ENCODE assay signal across 8 cellular contexts in genomic region chr9:95852059-95853032, GRCh38. TPM values are rescaled to one million over a fixed set of nuclear protein-coding genes. Genes with fewer than 3 reads are reported as not detected.
A peak's percentile ranks its signal among the peaks of the same experiment; 100 is the strongest.
DNase-seq lines count a peak whose midpoint lies in the region; ATAC-seq and TF ChIP-seq lines count a peak whose summit lies in the region.

No MANE protein-coding gene starts in this region.

- no peaks in the 10 kb centered on the region for H3K27me3 ChIP-seq in adipocyte (replicated peaks; ENCODE audit: control insufficient read depth, insufficient read depth, low read length)
- no peaks in the 10 kb centered on the region for H3K27me3 ChIP-seq in lower lobe of right lung (ENCODE audit: low read depth)
- H3K27me3 ChIP-seq in prostate gland (replicated peaks; ENCODE audit: insufficient read depth), result no peaks in the 10 kb centered on the region

- peaks cover 4% of the 10 kb centered on the region for H3K36me3 Mint-ChIP-seq in WTC11

- no peak for TF ChIP-seq POLR2A in prostate gland (IDR thresholded peaks at IDR 0.05)

- ATAC-seq in GM19438 (IDR thresholded peaks at IDR 0.05; ENCODE audit: low read depth, unreplicated experiment), result peak; percentile 89
- ATAC-seq in HG03354 (IDR thresholded peaks at IDR 0.05; ENCODE audit: poor library complexity, severe bottlenecking, unreplicated experiment), result peak; percentile 98
- no peak for ATAC-seq in omental fat pad (ENCODE audit: low FRiP score)
- no peak for ATAC-seq in lower lobe of right lung
- no peak for ATAC-seq in WTC11

- H3K27ac ChIP-seq in lower lobe of right lung, result no peak overlapping the region
- H3K27ac ChIP-seq in prostate gland, result no peak overlapping the region

- H3K9ac ChIP-seq in adipocyte (ENCODE audit: low read length), result no peak overlapping the region

- POLR2A ChIA-PET in WTC11 (lab: Charles Lee), result no interaction called here

- H3K4me1 ChIP-seq in adipocyte (ENCODE audit: control insufficient read depth, insufficient read depth, low read length), result peaks cover 40% of the 10 kb centered on the region
- H3K4me1 ChIP-seq in lower lobe of right lung, result no peaks in the 10 kb centered on the region
- H3K4me1 ChIP-seq in prostate gland (replicated peaks), result no peaks in the 10 kb centered on the region

- H3K27ac Mint-ChIP-seq in WTC11, result no peak overlapping the region

- no peaks in the 10 kb centered on the region for H3K36me3 ChIP-seq in adipocyte (ENCODE audit: control insufficient read depth, insufficient read depth, low read length, severe bottlenecking)
- no peaks in the 10 kb centered on the region for H3K36me3 ChIP-seq in lower lobe of right lung
- H3K36me3 ChIP-seq in prostate gland, result no peaks in the 10 kb centered on the region

- 64% methylated on average over 7 of the region's 7 CpGs for WGBS in prostate gland

- TF ChIP-seq CTCF in omental fat pad (IDR thresholded peaks at IDR 0.05) (no peak), lower lobe of right lung (IDR thresholded peaks at IDR 0.05) (no peak), WTC11 (IDR thresholded peaks at IDR 0.05) (no peak), prostate gland (IDR thresholded peaks at IDR 0.05) (no peak)

- CTCF ChIA-PET in WTC11 (lab: Charles Lee), result interaction anchor here (1.2 kb wide), 1 partner anchor 116 kb away, joined by 3 read pairs; no protein-coding TSS in a partner anchor

- peaks cover 25% of the 10 kb centered on the region for H3K4me1 Mint-ChIP-seq in WTC11

- intact Hi-C loops in lower lobe of right lung (cut with DNase I), result no loop called here
- intact Hi-C loops in prostate gland (cut with DNase I), result no loop called here

- no peaks in the 10 kb centered on the region for H3K9me3 ChIP-seq in adipocyte (ENCODE audit: control insufficient read depth, low read length)
- no peaks in the 10 kb centered on the region for H3K9me3 ChIP-seq in lower lobe of right lung
- no peaks in the 10 kb centered on the region for H3K9me3 ChIP-seq in prostate gland

- DNase-seq in GM03348 (ENCODE audit: low spot score), result peak; percentile 21
- peak; percentile 39 for DNase-seq in adipocyte (ENCODE audit: low read depth)
- no peak for DNase-seq in omental fat pad (ENCODE audit: low spot score)
- no peak for DNase-seq in lower lobe of right lung
- DNase-seq in WTC11 (ENCODE audit: low spot score), result no peak
- no peak for DNase-seq in prostate gland (ENCODE audit: low spot score)

- no peaks in the 10 kb centered on the region for H3K27me3 Mint-ChIP-seq in WTC11 (ENCODE audit: low read depth)

- no peak overlapping the region for H3K4me3 ChIP-seq in adipocyte (ENCODE audit: low read length)
- H3K4me3 ChIP-seq in lower lobe of right lung, result no peak overlapping the region
- H3K4me3 ChIP-seq in prostate gland, result no peak overlapping the region

- peaks cover 9% of the 10 kb centered on the region for H3K9me3 Mint-ChIP-seq in WTC11

- H3K4me3 Mint-ChIP-seq in WTC11, result no peak overlapping the region

TF ChIP-seq in WTC11, 78 proteins besides CTCF, POLR2A, EP300 and RAD21 (continues in another document):
- TF ChIP-seq IRF1 (CRISPR knock-in tag; IDR thresholded peaks at IDR 0.05), result no peak
- TF ChIP-seq ZNF138 (CRISPR knock-in tag; conservative IDR thresholded peaks at IDR 0.05), result no peak
- TF ChIP-seq JUN (CRISPR knock-in tag; IDR thresholded peaks at IDR 0.05), result no peak
- TF ChIP-seq ZNF263 (CRISPR knock-in tag; IDR thresholded peaks at IDR 0.05; ENCODE audit: low read depth), result no peak
- TF ChIP-seq ZNF532 (CRISPR knock-in tag; IDR thresholded peaks at IDR 0.05; ENCODE audit: borderline replicate concordance), result no peak
- TF ChIP-seq, protein P1, sequence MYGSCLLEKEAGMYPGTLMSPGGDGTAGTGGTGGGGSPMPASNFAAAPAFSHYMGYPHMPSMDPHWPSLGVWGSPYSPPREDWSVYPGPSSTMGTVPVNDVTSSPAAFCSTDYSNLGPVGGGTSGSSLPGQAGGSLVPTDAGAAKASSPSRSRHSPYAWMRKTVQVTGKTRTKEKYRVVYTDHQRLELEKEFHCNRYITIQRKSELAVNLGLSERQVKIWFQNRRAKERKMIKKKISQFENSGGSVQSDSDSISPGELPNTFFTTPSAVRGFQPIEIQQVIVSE (CRISPR knock-in tag; IDR thresholded peaks at IDR 0.05; ENCODE audit: borderline replicate concordance), result no peak
- TF ChIP-seq ZNF121 (CRISPR knock-in tag; IDR thresholded peaks at IDR 0.05), result no peak
- TF ChIP-seq, protein P2, sequence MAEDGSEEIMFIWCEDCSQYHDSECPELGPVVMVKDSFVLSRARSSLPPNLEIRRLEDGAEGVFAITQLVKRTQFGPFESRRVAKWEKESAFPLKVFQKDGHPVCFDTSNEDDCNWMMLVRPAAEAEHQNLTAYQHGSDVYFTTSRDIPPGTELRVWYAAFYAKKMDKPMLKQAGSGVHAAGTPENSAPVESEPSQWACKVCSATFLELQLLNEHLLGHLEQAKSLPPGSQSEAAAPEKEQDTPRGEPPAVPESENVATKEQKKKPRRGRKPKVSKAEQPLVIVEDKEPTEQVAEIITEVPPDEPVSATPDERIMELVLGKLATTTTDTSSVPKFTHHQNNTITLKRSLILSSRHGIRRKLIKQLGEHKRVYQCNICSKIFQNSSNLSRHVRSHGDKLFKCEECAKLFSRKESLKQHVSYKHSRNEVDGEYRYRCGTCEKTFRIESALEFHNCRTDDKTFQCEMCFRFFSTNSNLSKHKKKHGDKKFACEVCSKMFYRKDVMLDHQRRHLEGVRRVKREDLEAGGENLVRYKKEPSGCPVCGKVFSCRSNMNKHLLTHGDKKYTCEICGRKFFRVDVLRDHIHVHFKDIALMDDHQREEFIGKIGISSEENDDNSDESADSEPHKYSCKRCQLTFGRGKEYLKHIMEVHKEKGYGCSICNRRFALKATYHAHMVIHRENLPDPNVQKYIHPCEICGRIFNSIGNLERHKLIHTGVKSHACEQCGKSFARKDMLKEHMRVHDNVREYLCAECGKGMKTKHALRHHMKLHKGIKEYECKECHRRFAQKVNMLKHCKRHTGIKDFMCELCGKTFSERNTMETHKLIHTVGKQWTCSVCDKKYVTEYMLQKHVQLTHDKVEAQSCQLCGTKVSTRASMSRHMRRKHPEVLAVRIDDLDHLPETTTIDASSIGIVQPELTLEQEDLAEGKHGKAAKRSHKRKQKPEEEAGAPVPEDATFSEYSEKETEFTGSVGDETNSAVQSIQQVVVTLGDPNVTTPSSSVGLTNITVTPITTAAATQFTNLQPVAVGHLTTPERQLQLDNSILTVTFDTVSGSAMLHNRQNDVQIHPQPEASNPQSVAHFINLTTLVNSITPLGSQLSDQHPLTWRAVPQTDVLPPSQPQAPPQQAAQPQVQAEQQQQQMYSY (CRISPR knock-in tag; IDR thresholded peaks at IDR 0.05), result no peak
- TF ChIP-seq GTF2I (CRISPR knock-in tag; conservative IDR thresholded peaks at IDR 0.05), result no peak
- no peak for TF ChIP-seq NR2C2 (CRISPR knock-in tag; IDR thresholded peaks at IDR 0.05)
- no peak for TF ChIP-seq PRRX2 (CRISPR knock-in tag; IDR thresholded peaks at IDR 0.05)
- no peak for TF ChIP-seq SMAD3 (CRISPR knock-in tag; IDR thresholded peaks at IDR 0.05; ENCODE audit: borderline replicate concordance)

RNA-seq across cellular contexts. Expression of gene ERCC6L2, which starts 23.1 kb away (rescaled TPM):
- 10 to 100 TPM; 48.9 to 84.6 (median 58.1) TPM for total RNA-seq in omental fat pad
- 42.8 TPM for total RNA-seq in lower lobe of right lung
- 41.8 to 43.0 TPM (median 42.9 TPM) in 3 replicates for total RNA-seq in WTC11 (2021)
- total RNA-seq in prostate gland, result 10 to 100 TPM; 57.7 to 73.4 TPM

Comparison
In these comparisons a context has a peak if more than half of its experiments do, and no peak if none do; other contexts are left out.
1. DNase-seq: peak in GM03348 (single experiment) and adipocyte (single experiment); none in omental fat pad (single experiment), lower lobe of right lung (single experiment), WTC11 (single experiment) and prostate gland (single experiment).
2. ATAC-seq: peak in GM19438 (single experiment) and HG03354 (single experiment); none in omental fat pad (single experiment), lower lobe of right lung (0 of 2) and WTC11 (single experiment).